9 cellular contexts compared by ENCODE assay signal in genomic region chr15:63210151-63211051, GRCh38. TPM values are rescaled to one million over a fixed set of nuclear protein-coding genes. Genes with fewer than 3 reads are reported as not detected.
DNase-seq lines count a peak whose midpoint lies in the region; ATAC-seq and TF ChIP-seq lines count a peak whose summit lies in the region.
"Had no signal": no experiment of that assay in that cellular context is flagged by ENCODE, and none has a peak within 500 bp of the region (broad histone marks: within the 10 kb centered on the region; RNA-seq: fewer than 3 reads in every experiment).

No MANE protein-coding gene starts in this region.

- H3K27me3 ChIP-seq in CD4-positive, CD25-positive, alpha-beta regulatory T cell (ENCODE audit: control insufficient read depth, insufficient read depth, low read length): no peaks in the 10 kb centered on the region

- no peaks in the 10 kb centered on the region for H3K27me3 Mint-ChIP-seq in CD4-positive, CD25-positive, alpha-beta regulatory T cell
- H3K27me3 Mint-ChIP-seq in brain (no peaks in the 10 kb centered on the region), neural crest cell (ENCODE audit: low read depth) (no peaks in the 10 kb centered on the region)

- peak overlapping the region; percentile 60 to 90 (median 75) for H3K4me3 Mint-ChIP-seq in CD4-positive, CD25-positive, alpha-beta regulatory T cell
- H3K4me3 Mint-ChIP-seq in brain (peak overlapping the region in 4 of 5 experiments; percentile 8 to 47 (median 28)), neural crest cell (peak overlapping the region; percentile 6)

- H3K9me3 ChIP-seq in CD4-positive, CD25-positive, alpha-beta regulatory T cell (ENCODE audit: control insufficient read depth in 2 of 2, low read length in 2 of 2): no peaks in the 10 kb centered on the region

- peak overlapping the region; percentile 82 to 98 (median 83) for H3K27ac Mint-ChIP-seq in CD4-positive, CD25-positive, alpha-beta regulatory T cell
- peak overlapping the region; percentile 47 to 95 (median 82) for H3K27ac Mint-ChIP-seq in brain
- peak overlapping the region; percentile 57 for H3K27ac Mint-ChIP-seq in neural crest cell (ENCODE audit: unreplicated experiment)

- H3K36me3 ChIP-seq in CD4-positive, CD25-positive, alpha-beta regulatory T cell (ENCODE audit: control insufficient read depth, insufficient read depth, low read length): peaks cover 6% of the 10 kb centered on the region

- H3K4me3 ChIP-seq in CD4-positive, CD25-positive, alpha-beta regulatory T cell (ENCODE audit: low read depth, low read length): peak overlapping the region; percentile 72
- H3K4me3 ChIP-seq in Jurkat, Clone E6-1 (ENCODE audit: low read length): no peak overlapping the region

- H3K27ac ChIP-seq in CD4-positive, CD25-positive, alpha-beta regulatory T cell (ENCODE audit: insufficient read depth, low read length, poor library complexity, severe bottlenecking): peak overlapping the region; percentile 64

- no peak for DNase-seq in CD4-positive, CD25-positive, alpha-beta regulatory T cell
- DNase-seq in Jurkat, Clone E6-1 (ENCODE audit: low read depth, low spot score): peak; percentile 87
- no peak for DNase-seq in neural crest cell (ENCODE audit: low read depth, low spot score)
- no peak for DNase-seq in AG08395 (ENCODE audit: low spot score)
- DNase-seq: glutamatergic neuron had no signal

- no peaks in the 10 kb centered on the region for H3K9me3 Mint-ChIP-seq in CD4-positive, CD25-positive, alpha-beta regulatory T cell
- peaks cover 0 to 5% (median 0%) of the 10 kb centered on the region in 5 experiments for H3K9me3 Mint-ChIP-seq in brain
- H3K9me3 Mint-ChIP-seq in neural crest cell: peaks cover 3% of the 10 kb centered on the region

- H3K36me3 Mint-ChIP-seq in CD4-positive, CD25-positive, alpha-beta regulatory T cell: peaks cover 24% of the 10 kb centered on the region
- H3K36me3 Mint-ChIP-seq in brain (peaks cover 39% of the 10 kb centered on the region), neural crest cell (ENCODE audit: low read depth) (peaks cover 9% of the 10 kb centered on the region)

- ATAC-seq in CD4-positive, CD25-positive, alpha-beta regulatory T cell (ENCODE audit: low read depth in 2 of 2): peak; percentile 21 to 44
- no peak for ATAC-seq in activated CD4-positive, CD25-positive, alpha-beta regulatory T cell treated with anti-CD3 and anti-CD28 coated beads, Interleukin-2, amount 50 U/mL, for 24 hours
- ATAC-seq in GM21447 (IDR thresholded peaks at IDR 0.05; ENCODE audit: unreplicated experiment) (no peak), HG03045 (IDR thresholded peaks at IDR 0.05; ENCODE audit: unreplicated experiment) (no peak)

- TF ChIP-seq CTCF in brain (conservative IDR thresholded peaks at IDR 0.05) (no peak), neural crest cell (conservative IDR thresholded peaks at IDR 0.05) (no peak)

- peaks cover 82% of the 10 kb centered on the region for H3K4me1 ChIP-seq in CD4-positive, CD25-positive, alpha-beta regulatory T cell (ENCODE audit: control insufficient read depth, insufficient read depth, low read length, poor library complexity, severe bottlenecking)

- peaks cover 53 to 95% (median 77%) of the 10 kb centered on the region in 4 donors for H3K4me1 Mint-ChIP-seq in CD4-positive, CD25-positive, alpha-beta regulatory T cell
- H3K4me1 Mint-ChIP-seq in brain: peaks cover 69% of the 10 kb centered on the region
- peaks cover 30% of the 10 kb centered on the region for H3K4me1 Mint-ChIP-seq in neural crest cell

RNA-seq across cellular contexts. Expression of gene RAB8B, which starts 21.0 kb away (rescaled TPM):
- 114 TPM for total RNA-seq in CD4-positive, CD25-positive, alpha-beta regulatory T cell
- polyA plus RNA-seq in CD4-positive, CD25-positive, alpha-beta regulatory T cell: 10 to 100 TPM; 67.4 to 82.4 (median 74.4) TPM
- 45.0 TPM for polyA plus RNA-seq in Jurkat, Clone E6-1 (2012; ENCODE audit: insufficient read depth, insufficient read length)
- 3.1 TPM for polyA plus RNA-seq in brain (ENCODE audit: insufficient read depth, low read depth, low replicate concordance)
- total RNA-seq in neural crest cell: 51.0 and 58.4 TPM in 2 replicates

RNA-seq across cellular contexts. Expression of gene RPS27L, which starts 53.1 kb away (rescaled TPM):
- 94.0 TPM for total RNA-seq in CD4-positive, CD25-positive, alpha-beta regulatory T cell
- polyA plus RNA-seq in CD4-positive, CD25-positive, alpha-beta regulatory T cell: 100 to 1,000 TPM; 264 to 422 (median 337) TPM
- 90.7 TPM for polyA plus RNA-seq in Jurkat, Clone E6-1 (2012; ENCODE audit: insufficient read depth, insufficient read length)
- polyA plus RNA-seq in brain (ENCODE audit: insufficient read depth, low read depth, low replicate concordance): 40.2 TPM
- 85.2 and 86.6 TPM in 2 replicates for total RNA-seq in neural crest cell

Comparison
In these comparisons a context has a peak if more than half of its experiments do, and no peak if none do; other contexts are left out.
1. ATAC-seq: peak in CD4-positive, CD25-positive, alpha-beta regulatory T cell (2 of 2); none in activated CD4-positive, CD25-positive, alpha-beta regulatory T cell treated with anti-CD3 and anti-CD28 coated beads, Interleukin-2, amount 50 U/mL, for 24 hours (0 of 2), GM21447 (single experiment) and HG03045 (single experiment).
2. H3K4me3 Mint-ChIP-seq: peak in every context shown above with its lines; median percentile 75 in CD4-positive, CD25-positive, alpha-beta regulatory T cell; 28 in brain; 6 in neural crest cell.
3. Peak in every context shown above with its lines, with median percentiles within 50 percentile points of each other: H3K27ac Mint-ChIP-seq.